ENCODE assay signal across 19 cellular contexts in genomic region chr16:85311741-85312140, GRCh38.
DNase-seq lines count a peak whose midpoint lies in the region; ATAC-seq and TF ChIP-seq lines count a peak whose summit lies in the region.
"Had no signal": no experiment of that assay in that cellular context is flagged by ENCODE, and none has a peak within 500 bp of the region (broad histone marks: within the 10 kb centered on the region; RNA-seq: fewer than 3 reads in every experiment).

No MANE protein-coding gene starts in this region.

- POLR2A ChIA-PET in WTC11 (lab: Charles Lee) = no interaction called here

- H3K9me3 ChIP-seq in BLaER1 = no peaks in the 10 kb centered on the region
- H3K9me3 ChIP-seq in CD4-positive, CD25-positive, alpha-beta regulatory T cell (ENCODE audit: control insufficient read depth in 2 of 2, low read length in 2 of 2) = no peaks in the 10 kb centered on the region
- H3K9me3 ChIP-seq: Peyer's patch, upper lobe of left lung had no signal

- no peak for DNase-seq in CD4-positive, CD25-positive, alpha-beta regulatory T cell
- DNase-seq in WTC11 (ENCODE audit: low spot score) (no peak), naive B cell (no peak), COLO829 (ENCODE audit: low spot score) (no peak)
- DNase-seq in NK-92 treated with Interleukin-12 subunit alpha and Interleukin-12 subunit beta, amount 100 ng/mL, for 24 hours (lab: John Stamatoyannopoulos, UW) = no peak
- DNase-seq: central memory CD4-positive, alpha-beta T cell; dermis blood vessel endothelial cell; DMS79; HFFc6; islet precursor cell; KG1; NCI-H1694; NCI-H2171 had no signal

- no peak for ATAC-seq in CD4-positive, CD25-positive, alpha-beta regulatory T cell (ENCODE audit: low read depth in 2 of 2)
- ATAC-seq in WTC11 (no peak), naive B cell (ENCODE audit: low read depth in 2 of 2) (no peak), HG03159 (IDR thresholded peaks at IDR 0.05; ENCODE audit: unreplicated experiment) (no peak), GM19328 (IDR thresholded peaks at IDR 0.05; ENCODE audit: unreplicated experiment) (no peak)

- peak overlapping the region; percentile 52 for H3K4me3 ChIP-seq in BLaER1
- H3K4me3 ChIP-seq in CD4-positive, CD25-positive, alpha-beta regulatory T cell (ENCODE audit: low read depth, low read length) = no peak overlapping the region
- H3K4me3 ChIP-seq: upper lobe of left lung had no signal

- peaks cover 96% of the 10 kb centered on the region for H3K4me1 ChIP-seq in BLaER1
- H3K4me1 ChIP-seq in CD4-positive, CD25-positive, alpha-beta regulatory T cell (ENCODE audit: control insufficient read depth, insufficient read depth, low read length, poor library complexity, severe bottlenecking) = peaks cover 55% of the 10 kb centered on the region

- H3K9ac ChIP-seq in BLaER1 = peak overlapping the region; percentile 77

- H3K36me3 ChIP-seq in BLaER1 = no peaks in the 10 kb centered on the region
- no peaks in the 10 kb centered on the region for H3K36me3 ChIP-seq in CD4-positive, CD25-positive, alpha-beta regulatory T cell (ENCODE audit: control insufficient read depth, insufficient read depth, low read length)
- H3K36me3 ChIP-seq: Peyer's patch, upper lobe of left lung had no signal

- peak overlapping the region in 1 of 4 donors; percentile 83 for H3K4me3 Mint-ChIP-seq in CD4-positive, CD25-positive, alpha-beta regulatory T cell
- H3K4me3 Mint-ChIP-seq in WTC11 (peak overlapping the region; percentile 24; the same call in 1 of the 2 replicates), naive B cell (peak overlapping the region in 7 of 8 donors; percentile 27 to 88 (median 72))
- H3K4me3 Mint-ChIP-seq: HFFc6 had no signal

- peaks cover 5% of the 10 kb centered on the region for H3K27me3 Mint-ChIP-seq in CD4-positive, CD25-positive, alpha-beta regulatory T cell
- H3K27me3 Mint-ChIP-seq in WTC11 (ENCODE audit: low read depth) = no peaks in the 10 kb centered on the region; the same call in 1 of the 2 replicates
- no peaks in the 10 kb centered on the region for H3K27me3 Mint-ChIP-seq in naive B cell

- H3K27ac Mint-ChIP-seq in CD4-positive, CD25-positive, alpha-beta regulatory T cell = peak overlapping the region in 2 of 3 donors; percentile 87 to 90
- H3K27ac Mint-ChIP-seq in WTC11 (no peak overlapping the region), naive B cell (peak overlapping the region in 3 of 6 donors; percentile 85 to 91 (median 86))
- H3K27ac Mint-ChIP-seq: HFFc6, progenitor cell of endocrine pancreas had no signal

- CTCF ChIA-PET in WTC11 (lab: Charles Lee) = interaction anchor here (0.8 to 4.0 kb wide), 5 partner anchors 14 to 305 kb away, joined by 3 to 23 read pairs (median 4); no protein-coding TSS in a partner anchor

- TF ChIP-seq CTCF in WTC11 (IDR thresholded peaks at IDR 0.05) = no peak

- H3K27ac ChIP-seq in BLaER1 = peak overlapping the region; percentile 91
- no peak overlapping the region for H3K27ac ChIP-seq in CD4-positive, CD25-positive, alpha-beta regulatory T cell (ENCODE audit: insufficient read depth, low read length, poor library complexity, severe bottlenecking)
- H3K27ac ChIP-seq: upper lobe of left lung had no signal

- H4K20me1 ChIP-seq in BLaER1 = no peaks in the 10 kb centered on the region

- no peaks in the 10 kb centered on the region for H3K36me3 Mint-ChIP-seq in CD4-positive, CD25-positive, alpha-beta regulatory T cell
- H3K36me3 Mint-ChIP-seq in WTC11 = 0 out of 2 replicates have a peak, but pooled peaks cover 4% of the 10 kb centered on the region
- no peaks in the 10 kb centered on the region for H3K36me3 Mint-ChIP-seq in naive B cell

- peaks cover 6 to 54% (median 9%) of the 10 kb centered on the region in 4 donors for H3K4me1 Mint-ChIP-seq in CD4-positive, CD25-positive, alpha-beta regulatory T cell
- peaks cover 66% of the 10 kb centered on the region for H3K4me1 Mint-ChIP-seq in WTC11
- H3K4me1 Mint-ChIP-seq in naive B cell = peaks cover 46 to 81% (median 73%) of the 10 kb centered on the region in 3 donors

- peak overlapping the region; percentile 98 for H3K4me2 ChIP-seq in BLaER1

- no peaks in the 10 kb centered on the region for H3K27me3 ChIP-seq in BLaER1
- H3K27me3 ChIP-seq in CD4-positive, CD25-positive, alpha-beta regulatory T cell (ENCODE audit: control insufficient read depth, insufficient read depth, low read length) = no peaks in the 10 kb centered on the region
- H3K27me3 ChIP-seq: Peyer's patch, upper lobe of left lung had no signal

- H3K9me3 Mint-ChIP-seq in CD4-positive, CD25-positive, alpha-beta regulatory T cell = no peaks in the 10 kb centered on the region
- H3K9me3 Mint-ChIP-seq in WTC11 (no peaks in the 10 kb centered on the region), naive B cell (no peaks in the 10 kb centered on the region)
- H3K9me3 Mint-ChIP-seq: HFFc6 had no signal

TF ChIP-seq in WTC11, 78 proteins besides CTCF, POLR2A, EP300 and RAD21 (continues in another document):
- TF ChIP-seq ZBTB43 (CRISPR knock-in tag; IDR thresholded peaks at IDR 0.05) (no peak), ZNF121 (CRISPR knock-in tag; IDR thresholded peaks at IDR 0.05) (no peak), CREB1 (CRISPR knock-in tag; IDR thresholded peaks at IDR 0.05) (no peak), STAT6 (CRISPR knock-in tag; conservative IDR thresholded peaks at IDR 0.05; ENCODE audit: low read depth) (no peak), IRF2 (CRISPR knock-in tag; IDR thresholded peaks at IDR 0.05; ENCODE audit: borderline replicate concordance, low read depth) (no peak), PRDM15 (CRISPR knock-in tag; IDR thresholded peaks at IDR 0.05) (no peak), EMX1 (CRISPR knock-in tag; IDR thresholded peaks at IDR 0.05) (no peak), FOXK1 (CRISPR knock-in tag; IDR thresholded peaks at IDR 0.05) (no peak), JAZF1 (CRISPR knock-in tag; IDR thresholded peaks at IDR 0.05) (no peak), SP1 (CRISPR knock-in tag; conservative IDR thresholded peaks at IDR 0.05) (no peak), ETV6 (CRISPR knock-in tag; IDR thresholded peaks at IDR 0.05) (no peak), FOXP1 (CRISPR knock-in tag; IDR thresholded peaks at IDR 0.05; ENCODE audit: borderline replicate concordance) (no peak), SOX15 (CRISPR knock-in tag; IDR thresholded peaks at IDR 0.05) (no peak)
